ENCODE assay signal across 11 cellular contexts in genomic region chr16:82700541-82701240, GRCh38.
A peak's percentile ranks its signal among the peaks of the same experiment; 100 is the strongest.
DNase-seq lines count a peak whose midpoint lies in the region; ATAC-seq and TF ChIP-seq lines count a peak whose summit lies in the region.
"Had no signal": no experiment of that assay in that cellular context is flagged by ENCODE, and none has a peak within 500 bp of the region (broad histone marks: within the 10 kb centered on the region; RNA-seq: fewer than 3 reads in every experiment).

No MANE protein-coding gene starts in this region.

- H3K4me1 ChIP-seq in BLaER1: peaks cover 42% of the 10 kb centered on the region
- peaks cover 11 to 44% of the 10 kb centered on the region in 2 donors for H3K4me1 ChIP-seq in ascending aorta
- no peaks in the 10 kb centered on the region for H3K4me1 ChIP-seq in prostate gland (replicated peaks)

- H3K27ac ChIP-seq in BLaER1 (no peak overlapping the region), ascending aorta (peak overlapping the region; percentile 88 to 89), prostate gland (no peak overlapping the region)

- H3K4me3 ChIP-seq in BLaER1: no peak overlapping the region
- H3K4me3 ChIP-seq in ascending aorta: no peak overlapping the region
- no peak overlapping the region for H3K4me3 ChIP-seq in prostate gland
- H3K4me3 ChIP-seq: sigmoid colon had no signal

- TF ChIP-seq POLR2A in prostate gland (IDR thresholded peaks at IDR 0.05): no peak

- no peak overlapping the region for H3K9ac ChIP-seq in BLaER1

- ATAC-seq in GM21786 (IDR thresholded peaks at IDR 0.05; ENCODE audit: unreplicated experiment): no peak

- H3K27me3 ChIP-seq in BLaER1 (no peaks in the 10 kb centered on the region), ascending aorta (no peaks in the 10 kb centered on the region), prostate gland (replicated peaks; ENCODE audit: insufficient read depth) (no peaks in the 10 kb centered on the region)
- H3K27me3 ChIP-seq: sigmoid colon had no signal

- H4K20me1 ChIP-seq in BLaER1: no peaks in the 10 kb centered on the region

- intact Hi-C loops in ascending aorta (cut with DNase I): no loop called here
- intact Hi-C loops in prostate gland (cut with DNase I): no loop called here

- no peaks in the 10 kb centered on the region; the same call in 1 of the 2 replicates for H3K9me3 ChIP-seq in BLaER1
- no peaks in the 10 kb centered on the region for H3K9me3 ChIP-seq in ascending aorta
- no peaks in the 10 kb centered on the region for H3K9me3 ChIP-seq in prostate gland
- H3K9me3 ChIP-seq: sigmoid colon had no signal

- 35% methylated on average over 5 of the region's 5 CpGs for WGBS in prostate gland

- H3K4me2 ChIP-seq in BLaER1: peak overlapping the region; percentile 22

- TF ChIP-seq CTCF in ascending aorta (IDR thresholded peaks at IDR 0.05) (no peak), prostate gland (IDR thresholded peaks at IDR 0.05) (no peak)

- no peaks in the 10 kb centered on the region for H3K36me3 ChIP-seq in BLaER1
- H3K36me3 ChIP-seq in ascending aorta: no peaks in the 10 kb centered on the region
- H3K36me3 ChIP-seq in prostate gland: no peaks in the 10 kb centered on the region
- H3K36me3 ChIP-seq: sigmoid colon had no signal

- DNase-seq in HT1080 (ENCODE audit: low read depth) (peak; percentile 83), ascending aorta (ENCODE audit: low spot score in 2 of 2) (no peak), hepatic stellate cell (ENCODE audit: low spot score) (peak; percentile 53), activated gamma-delta T cell treated with Interleukin-2 at 50 U/mL for 16 hours (no peak), prostate gland (ENCODE audit: low spot score) (no peak)
- no peak for DNase-seq in stimulated activated CD4-positive, alpha-beta T cell treated with anti-CD3 and anti-CD28 coated beads, Interleukin-2, amount 100 ng/mL, for 24 hours
- DNase-seq: glutamatergic neuron, NCI-H2227 treated with DMSO at 0.1 percent for 48 hours, sigmoid colon had no signal

Comparison
In these comparisons a context has a peak if more than half of its experiments do, and no peak if none do; other contexts are left out.
1. H3K27ac ChIP-seq: peak in ascending aorta (2 of 2); none in BLaER1 (single experiment) and prostate gland (0 of 2).
2. DNase-seq: peak in HT1080 (single experiment) and hepatic stellate cell (single experiment); none in ascending aorta (0 of 2), activated gamma-delta T cell treated with Interleukin-2 at 50 U/mL for 16 hours (single experiment), prostate gland (single experiment) and stimulated activated CD4-positive, alpha-beta T cell treated with anti-CD3 and anti-CD28 coated beads, Interleukin-2, amount 100 ng/mL, for 24 hours (0 of 2).